In the genomic region with DNA sequence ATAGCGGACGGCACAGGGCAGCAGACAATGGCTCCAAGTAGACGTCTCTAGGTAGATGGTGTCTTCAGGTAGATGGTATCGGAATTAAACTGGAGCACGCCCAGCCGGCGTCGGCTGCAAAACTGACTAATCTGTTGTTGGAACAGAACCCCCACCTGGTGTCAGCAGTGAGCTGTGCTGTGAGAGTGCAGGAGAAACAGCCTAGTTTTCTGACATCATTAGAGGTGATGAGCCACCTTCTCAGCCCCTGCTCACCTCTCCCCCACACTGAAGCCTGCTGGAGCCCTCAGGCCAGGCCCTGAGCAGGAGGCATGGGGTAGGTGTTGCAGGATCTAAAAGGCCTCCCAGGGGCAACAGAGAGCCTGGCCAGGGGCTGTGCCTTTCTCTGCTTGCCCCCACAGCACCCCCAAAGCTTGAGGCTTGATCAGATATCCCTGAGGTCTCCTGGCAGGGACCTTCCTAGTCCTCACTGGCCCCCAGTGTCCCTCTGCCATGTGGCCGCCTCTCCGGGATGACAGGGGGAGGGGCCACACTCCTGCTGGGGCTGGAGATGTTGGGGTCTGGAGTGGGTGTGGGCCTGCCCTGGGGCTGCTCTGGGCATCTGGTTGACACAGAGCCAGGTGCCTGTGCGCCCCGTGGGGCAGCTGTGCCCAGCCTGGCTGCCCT, we compare ENCODE assay signal across 8 cellular contexts. TPM values are rescaled to one million over a fixed set of nuclear protein-coding genes. Genes with fewer than 3 reads are reported as not detected.
DNase-seq lines count a peak whose midpoint lies in the region; ATAC-seq and TF ChIP-seq lines count a peak whose summit lies in the region.

No MANE protein-coding gene starts in this region.

- 58 to 65% methylated on average over 12 of the region's 12 CpGs for WGBS in heart right ventricle, 2 donors

- H3K27ac ChIP-seq in heart right ventricle, result no peak overlapping the region

- peaks cover 10% of the 10 kb centered on the region for H3K27me3 Mint-ChIP-seq in activated T-cell treated with anti-CD3 and anti-CD28 coated beads, Interleukin-2, amount 50 U/mL, for 72 hours (ENCODE audit: low read depth)

- peaks cover 0 to 25% (median 0%) of the 10 kb centered on the region in 7 donors for H3K27me3 ChIP-seq in heart right ventricle

- intact Hi-C loops in heart right ventricle (cut with DNase I) (no loop called here), left ventricle myocardium superior (cut with micrococcal nuclease) (no loop called here), head of caudate nucleus (cut with DNase I) (no loop called here)

- H3K4me3 ChIP-seq in heart right ventricle, result no peak overlapping the region

- no peaks in the 10 kb centered on the region for H3K9me3 Mint-ChIP-seq in activated T-cell treated with anti-CD3 and anti-CD28 coated beads, Interleukin-2, amount 50 U/mL, for 72 hours

- no peak for DNase-seq in heart right ventricle
- DNase-seq in left ventricle myocardium superior, result no peak
- DNase-seq in OCI-M1 (lab: John Stamatoyannopoulos, UW), result peak; percentile 14
- DNase-seq in activated T-cell treated with anti-CD3 and anti-CD28 coated beads, Interleukin-2, amount 50 U/mL, for 72 hours, result peak; percentile 69 to 78
- peak; percentile 42 to 92 (median 73) for DNase-seq in head of caudate nucleus
- DNase-seq in stimulated activated CD4-positive, alpha-beta T cell treated with anti-CD3 and anti-CD28 coated beads, Interleukin-2, amount 100 ng/mL, for 4 hours (ENCODE audit: low read depth), result peak; percentile 74
- no peak for DNase-seq in NCI-H446 treated with DMSO at 0.1 percent for 48 hours (lab: John Stamatoyannopoulos, UW)

- H3K4me1 Mint-ChIP-seq in activated T-cell treated with anti-CD3 and anti-CD28 coated beads, Interleukin-2, amount 50 U/mL, for 72 hours (ENCODE audit: low read depth), result peaks cover 10% of the 10 kb centered on the region

- H3K4me3 Mint-ChIP-seq in activated T-cell treated with anti-CD3 and anti-CD28 coated beads, Interleukin-2, amount 50 U/mL, for 72 hours, result no peak overlapping the region

- peak in 7 of 9 donors; percentile 23 to 47 (median 32) for TF ChIP-seq CTCF in heart right ventricle (IDR thresholded peaks at IDR 0.05)

- H3K36me3 Mint-ChIP-seq in activated T-cell treated with anti-CD3 and anti-CD28 coated beads, Interleukin-2, amount 50 U/mL, for 72 hours (ENCODE audit: insufficient read depth in 2 of 2), result no peaks in the 10 kb centered on the region

- no peaks in the 10 kb centered on the region for H3K36me3 ChIP-seq in heart right ventricle

- ATAC-seq in heart right ventricle (peak in 1 of 8 donors; percentile 26), left ventricle myocardium superior (no peak), GM18868 (IDR thresholded peaks at IDR 0.05; ENCODE audit: unreplicated experiment) (no peak)
- ATAC-seq in activated T-cell treated with anti-CD3 and anti-CD28 coated beads, Interleukin-2, amount 50 U/mL, for 72 hours (replicated peaks in 1 of 2), result peak; percentile 94 to 97

- H3K4me1 ChIP-seq in heart right ventricle, result peaks cover 0 to 8% (median 0%) of the 10 kb centered on the region in 9 donors

- no peaks in the 10 kb centered on the region for H3K9me3 ChIP-seq in heart right ventricle

- H3K27ac Mint-ChIP-seq in activated T-cell treated with anti-CD3 and anti-CD28 coated beads, Interleukin-2, amount 50 U/mL, for 72 hours, result no peak overlapping the region

RNA-seq across cellular contexts. Expression of a gene that starts 6.9 kb away (rescaled TPM):
- total RNA-seq in heart right ventricle (10 to 100 TPM; 10.8 to 34.3 (median 12.7) TPM), left ventricle myocardium superior (13.2 TPM)
- 10 to 100 TPM in 1 of 2 donors, 1 to 10 TPM in 1; 4.8 to 12.2 TPM for polyA plus RNA-seq in heart right ventricle
- total RNA-seq in activated T-cell treated with anti-CD3 and anti-CD28 coated beads, Interleukin-2, amount 50 U/mL, for 72 hours, result 10 to 100 TPM in 1 of 2 donors, 1 to 10 TPM in 1; 8.8 to 31.2 TPM

RNA-seq across cellular contexts. Expression of a gene that starts 27.0 kb away (rescaled TPM):
- under 1 TPM in 4 of 10 donors, not detected in 6; 0.09 to 0.23 (median 0.16) TPM for total RNA-seq in heart right ventricle
- under 1 TPM; 0.19 to 0.29 TPM for polyA plus RNA-seq in heart right ventricle
- 0.15 TPM for total RNA-seq in left ventricle myocardium superior
- under 1 TPM; 0.67 to 0.74 TPM for total RNA-seq in activated T-cell treated with anti-CD3 and anti-CD28 coated beads, Interleukin-2, amount 50 U/mL, for 72 hours

RNA-seq across cellular contexts. Expression of a gene that starts 33.4 kb away (rescaled TPM):
- total RNA-seq in heart right ventricle (not detected), left ventricle myocardium superior (not detected)
- polyA plus RNA-seq in heart right ventricle, result not detected
- not detected for total RNA-seq in activated T-cell treated with anti-CD3 and anti-CD28 coated beads, Interleukin-2, amount 50 U/mL, for 72 hours

RNA-seq across cellular contexts. Expression of a gene that starts 43.8 kb away (rescaled TPM):
- total RNA-seq in heart right ventricle (under 1 TPM in 2 of 10 donors, not detected in 8; 0.06 to 0.28 TPM), left ventricle myocardium superior (not detected)
- under 1 TPM in 1 of 2 donors, not detected in 1; 0.03 TPM for polyA plus RNA-seq in heart right ventricle
- 1 to 10 TPM in 1 of 2 donors, under 1 TPM in 1; 0.97 to 1.2 TPM for total RNA-seq in activated T-cell treated with anti-CD3 and anti-CD28 coated beads, Interleukin-2, amount 50 U/mL, for 72 hours

RNA-seq across cellular contexts. Expression of a gene that starts 46.0 kb away (rescaled TPM):
- total RNA-seq in heart right ventricle (1 to 10 TPM; 4.9 to 7.5 (median 5.8) TPM), left ventricle myocardium superior (5.9 TPM)
- polyA plus RNA-seq in heart right ventricle, result 1 to 10 TPM; 6.0 to 8.2 TPM
- total RNA-seq in activated T-cell treated with anti-CD3 and anti-CD28 coated beads, Interleukin-2, amount 50 U/mL, for 72 hours, result 10 to 100 TPM; 17.5 to 22.8 TPM

Comparison
In these comparisons a context has a peak if more than half of its experiments do, and no peak if none do; other contexts are left out.
1. ATAC-seq: peak in activated T-cell treated with anti-CD3 and anti-CD28 coated beads, Interleukin-2, amount 50 U/mL, for 72 hours (2 of 2); none in left ventricle myocardium superior (single experiment) and GM18868 (single experiment).
2. DNase-seq: peak in OCI-M1 (single experiment), activated T-cell treated with anti-CD3 and anti-CD28 coated beads, Interleukin-2, amount 50 U/mL, for 72 hours (2 of 2), head of caudate nucleus (42 of 42) and stimulated activated CD4-positive, alpha-beta T cell treated with anti-CD3 and anti-CD28 coated beads, Interleukin-2, amount 100 ng/mL, for 4 hours (single experiment); none in heart right ventricle (0 of 2), left ventricle myocardium superior (single experiment) and NCI-H446 treated with DMSO at 0.1 percent for 48 hours (single experiment).